ENCODE assay signal across 18 cellular contexts in genomic region chr10:88272186-88272585, GRCh38.
DNase-seq lines count a peak whose midpoint lies in the region; ATAC-seq and TF ChIP-seq lines count a peak whose summit lies in the region.
"Had no signal": no experiment of that assay in that cellular context is flagged by ENCODE, and none has a peak within 500 bp of the region (broad histone marks: within the 10 kb centered on the region; RNA-seq: fewer than 3 reads in every experiment).

No MANE protein-coding gene starts in this region.

- intact Hi-C loops in activated CD4-positive, alpha-beta memory T cell treated with anti-CD3 and anti-CD28 coated beads for 36 hours (cut with micrococcal nuclease) = loop anchor here (5.0 to 10.0 kb wide), 3 partner anchors 455 to 630 kb away; partner anchors contain the start of gene ATAD1

- POLR2A ChIA-PET in activated CD4-positive, alpha-beta memory T cell treated with anti-CD3 and anti-CD28 coated beads for 36 hours (lab: Charles Lee) = interaction anchor here (1.9 to 3.1 kb wide), 3 partner anchors 181 to 454 kb away, joined by 4 to 24 read pairs (median 11); partner anchors contain the start of gene ATAD1

- H3K4me3 ChIP-seq in BLaER1 = no peak overlapping the region
- H3K4me3 ChIP-seq in DND-41 (ENCODE audit: low read depth in 1 of 2, low read length in 2 of 2) = peak overlapping the region in 1 of 2 experiments; percentile 37; a peak in 1 of 4 replicates
- H3K4me3 ChIP-seq: ascending aorta, coronary artery, gastrocnemius medialis, psoas muscle, thyroid gland had no signal

- TF ChIP-seq CTCF in DND-41 (IDR thresholded peaks at IDR 0.05; ENCODE audit: borderline replicate concordance, extremely low read depth, low read length, poor library complexity, severe bottlenecking) (no peak), GM13977 (IDR thresholded peaks at IDR 0.05; ENCODE audit: extremely low read depth, insufficient read depth, missing control alignments) (no peak)

- no peaks in the 10 kb centered on the region for H3K36me3 Mint-ChIP-seq in activated CD4-positive, alpha-beta memory T cell treated with anti-CD3 and anti-CD28 coated beads for 36 hours
- H3K36me3 Mint-ChIP-seq: mesothelial cell of epicardium had no signal

- H2AFZ ChIP-seq in DND-41 (ENCODE audit: low read depth, low read length) = peak overlapping the region; percentile 63

- in situ Hi-C loops in GM13977 (cut with MboI; ENCODE audit: low pct_unique_long_range_greater_than_20kb, low sequenced_read_pairs, unreplicated experiment) = loop anchor here (5.0 kb wide), 1 partner anchor 115 kb away; no protein-coding TSS in a partner anchor

- H3K27ac ChIP-seq in BLaER1 = no peak overlapping the region; the same call in 1 of the 2 replicates
- H3K27ac ChIP-seq in DND-41 (ENCODE audit: low read length) = peak overlapping the region; percentile 90
- H3K27ac ChIP-seq in epithelial cell of prostate = peak overlapping the region; percentile 9
- H3K27ac ChIP-seq: ascending aorta, psoas muscle, thyroid gland had no signal

- H3K27me3 ChIP-seq in BLaER1 (no peaks in the 10 kb centered on the region), DND-41 (ENCODE audit: insufficient read depth, low read length, poor library complexity) (no peaks in the 10 kb centered on the region)
- H3K27me3 ChIP-seq: ascending aorta, gastrocnemius medialis, thyroid gland had no signal

- no peak overlapping the region for H3K4me3 Mint-ChIP-seq in activated CD4-positive, alpha-beta memory T cell treated with anti-CD3 and anti-CD28 coated beads for 36 hours
- H3K4me3 Mint-ChIP-seq: mesothelial cell of epicardium had no signal

- no peaks in the 10 kb centered on the region for H4K20me1 ChIP-seq in BLaER1
- H4K20me1 ChIP-seq in DND-41 (ENCODE audit: insufficient read depth, low read length) = no peaks in the 10 kb centered on the region

- H3K9me3 ChIP-seq in BLaER1 (no peaks in the 10 kb centered on the region), DND-41 (ENCODE audit: insufficient read depth, low read length, severe bottlenecking) (no peaks in the 10 kb centered on the region)
- H3K9me3 ChIP-seq: ascending aorta, gastrocnemius medialis, psoas muscle, thyroid gland had no signal

- H3K9ac ChIP-seq in BLaER1 = no peak overlapping the region
- H3K9ac ChIP-seq in DND-41 (ENCODE audit: low read depth, low read length) = peak overlapping the region; percentile 55

- H3K4me1 Mint-ChIP-seq in activated CD4-positive, alpha-beta memory T cell treated with anti-CD3 and anti-CD28 coated beads for 36 hours (ENCODE audit: low read depth) = peaks cover 38% of the 10 kb centered on the region

- peak overlapping the region; percentile 75 for H3K4me2 ChIP-seq in BLaER1
- peak overlapping the region; percentile 61 for H3K4me2 ChIP-seq in DND-41 (ENCODE audit: insufficient read depth, low read length)

- peaks cover 59% of the 10 kb centered on the region for H3K4me1 ChIP-seq in BLaER1
- peaks cover 64% of the 10 kb centered on the region for H3K4me1 ChIP-seq in DND-41 (ENCODE audit: insufficient read depth, low read length)
- H3K4me1 ChIP-seq: ascending aorta, gastrocnemius medialis, psoas muscle had no signal

- ATAC-seq in DND-41 (ENCODE audit: insufficient read depth, low read depth) = no peak
- no peak for ATAC-seq in HG02623 (IDR thresholded peaks at IDR 0.05; ENCODE audit: unreplicated experiment)

- peaks cover 2% of the 10 kb centered on the region for H3K9me3 Mint-ChIP-seq in activated CD4-positive, alpha-beta memory T cell treated with anti-CD3 and anti-CD28 coated beads for 36 hours
- H3K9me3 Mint-ChIP-seq: mesothelial cell of epicardium had no signal

- peak overlapping the region; percentile 90 for H3K27ac Mint-ChIP-seq in activated CD4-positive, alpha-beta memory T cell treated with anti-CD3 and anti-CD28 coated beads for 36 hours
- H3K27ac Mint-ChIP-seq: mesothelial cell of epicardium had no signal

- peaks cover 1% of the 10 kb centered on the region for H3K27me3 Mint-ChIP-seq in activated CD4-positive, alpha-beta memory T cell treated with anti-CD3 and anti-CD28 coated beads for 36 hours

- H3K36me3 ChIP-seq in BLaER1 (no peaks in the 10 kb centered on the region), DND-41 (ENCODE audit: insufficient read depth, low read length) (no peaks in the 10 kb centered on the region)
- H3K36me3 ChIP-seq: ascending aorta, gastrocnemius medialis, thyroid gland had no signal

- no peak for DNase-seq in DND-41
- DNase-seq in activated CD4-positive, alpha-beta memory T cell treated with anti-CD3 and anti-CD28 coated beads for 36 hours = no peak
- no peak for DNase-seq in epithelial cell of prostate (ENCODE audit: low read depth, low spot score)
- no peak for DNase-seq in NCI-H1417 (lab: John Stamatoyannopoulos, UW)
- DNase-seq in GM13977 (ENCODE audit: low spot score) = no peak
- DNase-seq in HK-2 (ENCODE audit: unreplicated experiment) = no peak
- DNase-seq: activated gamma-delta T cell; DMS 273 treated with DMSO at 0.1 percent for 48 hours; gastrocnemius medialis; NCI-H146; psoas muscle; stimulated activated CD4-positive, alpha-beta T cell treated with anti-CD3 and anti-CD28 coated beads, Interleukin-12 subunit alpha, Interleukin-12 subunit beta, amount 100 ng/mL, for 4 hours; thyroid gland had no signal

- no peaks in the 10 kb centered on the region for H3K79me2 ChIP-seq in DND-41 (ENCODE audit: insufficient read depth, low read length)

- CTCF ChIA-PET in activated CD4-positive, alpha-beta memory T cell treated with anti-CD3 and anti-CD28 coated beads for 36 hours (lab: Charles Lee) = interaction anchor here (2.3 kb wide), 1 partner anchor 181 kb away, joined by 8 read pairs; no protein-coding TSS in a partner anchor
